8 cellular contexts compared by ENCODE assay signal in the genomic region with DNA sequence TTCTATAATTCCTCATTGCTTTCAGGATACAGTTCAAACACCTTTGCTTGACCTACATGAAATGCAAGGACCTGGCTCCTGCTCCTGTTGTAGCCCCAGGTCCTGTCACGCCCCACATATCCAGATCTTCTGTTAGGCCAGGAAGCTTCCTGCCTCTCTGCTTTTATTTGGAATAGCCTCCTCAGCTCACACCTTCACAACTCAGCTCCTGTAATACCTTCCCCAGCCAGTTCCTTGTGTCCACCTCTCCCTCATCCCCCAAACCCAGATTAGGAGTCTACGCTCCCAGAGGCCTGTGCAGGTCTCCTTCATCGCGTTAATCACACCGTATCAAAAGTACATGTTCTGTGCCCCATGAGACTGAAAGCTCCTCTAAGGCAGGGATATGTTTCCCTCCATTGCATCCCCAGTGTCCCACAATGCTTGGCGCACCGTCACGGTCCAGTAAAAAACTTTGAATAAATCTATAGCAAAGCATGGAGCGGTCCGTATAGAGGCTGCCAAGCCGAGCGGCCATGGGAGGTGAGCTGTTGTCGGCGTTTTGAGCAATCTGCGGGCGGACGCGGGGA. TPM values are rescaled to one million over a fixed set of nuclear protein-coding genes. Genes with fewer than 3 reads are reported as not detected.
DNase-seq lines count a peak whose midpoint lies in the region; ATAC-seq, FAIRE-seq and TF ChIP-seq lines count a peak whose summit lies in the region.

No MANE protein-coding gene starts in this region.

- H3K27me3 ChIP-seq in mucosa of rectum (ENCODE audit: control insufficient read depth in 2 of 2, insufficient read depth in 2 of 2, low read length in 2 of 2) = no peaks in the 10 kb centered on the region

- H3K27ac Mint-ChIP-seq in MCF 10A (ENCODE audit: low read depth, unreplicated experiment) = peak overlapping the region; percentile 97

- TF ChIP-seq CTCF in MCF 10A (IDR thresholded peaks at IDR 0.05; ENCODE audit: unreplicated experiment) = no peak

- DNase-seq in DMS79 (lab: John Stamatoyannopoulos, UW) (peak; percentile 41), DMS79 treated with DMSO at 0.1 percent for 48 hours (lab: John Stamatoyannopoulos, UW) (no peak), HTR-8/SVneo (ENCODE audit: insufficient read length, low spot score) (peak; percentile 0), MCF 10A (ENCODE audit: unreplicated experiment) (no peak), superior temporal gyrus (ENCODE audit: extremely low spot score) (no peak)
- DNase-seq in central memory CD4-positive, alpha-beta T cell = no peak

- H3K36me3 Mint-ChIP-seq in MCF 10A (ENCODE audit: insufficient read depth, unreplicated experiment) = peaks cover 22% of the 10 kb centered on the region

- POLR2A ChIA-PET in MCF 10A (lab: Yijun Ruan, JAX) = interaction anchor here (0.5 to 2.0 kb wide), 14 partner anchors 9 to 740 kb away, joined by 3 to 9 read pairs (median 3); a partner anchor contains a TSS

- intact Hi-C loops in MCF 10A (cut with micrococcal nuclease) = loop anchor here (5.0 kb wide), 2 partner anchors 72 to 207 kb away; no protein-coding TSS in a partner anchor

- CTCF ChIA-PET in MCF 10A (lab: Yijun Ruan, JAX) = interaction anchor here (0.6 to 11.2 kb wide), 7 partner anchors 10 to 826 kb away, joined by 3 to 124 read pairs (median 4); no protein-coding TSS in a partner anchor

- H3K36me3 ChIP-seq in mucosa of rectum (ENCODE audit: control insufficient read depth in 2 of 2, insufficient read depth in 2 of 2, low read length in 2 of 2) = peaks cover 5 to 7% of the 10 kb centered on the region in 2 donors

- no peak for ATAC-seq in HG03432 (IDR thresholded peaks at IDR 0.05; ENCODE audit: unreplicated experiment)

- H3K4me1 Mint-ChIP-seq in MCF 10A (ENCODE audit: insufficient read depth, unreplicated experiment) = peaks cover 25% of the 10 kb centered on the region

- no peaks in the 10 kb centered on the region for H3K9me3 Mint-ChIP-seq in MCF 10A (ENCODE audit: unreplicated experiment)

- H3K4me3 ChIP-seq in mucosa of rectum (ENCODE audit: low read length in 2 of 2) = peak overlapping the region; percentile 93 to 98

- H3K4me3 Mint-ChIP-seq in MCF 10A (ENCODE audit: unreplicated experiment) = peak overlapping the region; percentile 85

- peaks cover 0 to 4% of the 10 kb centered on the region in 2 donors for H3K4me1 ChIP-seq in mucosa of rectum (ENCODE audit: control insufficient read depth in 2 of 2, insufficient read depth in 2 of 2, low read length in 2 of 2)

- H3K27ac ChIP-seq in mucosa of rectum (ENCODE audit: low read depth in 2 of 2, low read length in 2 of 2) = peak overlapping the region; percentile 76 to 84

- no peaks in the 10 kb centered on the region for H3K9me3 ChIP-seq in mucosa of rectum (ENCODE audit: control insufficient read depth in 2 of 2, low read length in 2 of 2)

- peak overlapping the region; percentile 73 to 87 for H3K9ac ChIP-seq in mucosa of rectum (ENCODE audit: low read depth in 1 of 2, low read length in 2 of 2)

- FAIRE-seq in HTR-8/SVneo (lab: Jason Lieb, UNC) = no peak

- H3K27me3 Mint-ChIP-seq in MCF 10A (ENCODE audit: insufficient read depth, unreplicated experiment) = no peaks in the 10 kb centered on the region

- BruUV-seq in MCF 10A (replicated peaks; lab: Mats Ljungman, UMichigan) = no TSS peak

RNA-seq across cellular contexts. Expression of a gene that starts 0.4 kb away (rescaled TPM):
- total RNA-seq in MCF 10A (2022) = 0.66 and 0.77 TPM in 2 replicates

RNA-seq across cellular contexts. Expression of a gene that starts 0.6 kb away (rescaled TPM):
- total RNA-seq in MCF 10A (2022) = 28.9 and 34.6 TPM in 2 replicates

RNA-seq across cellular contexts. Expression of a gene that starts 46.6 kb away (rescaled TPM):
- total RNA-seq in MCF 10A (2022) = not detected in 2 replicates

Comparison
In these comparisons a context has a peak if more than half of its experiments do, and no peak if none do; other contexts are left out.
1. DNase-seq: peak in DMS79 (single experiment) and HTR-8/SVneo (single experiment); none in DMS79 treated with DMSO at 0.1 percent for 48 hours (single experiment), MCF 10A (single experiment), superior temporal gyrus (single experiment) and central memory CD4-positive, alpha-beta T cell (single experiment).